1 cellular context compared by ENCODE assay signal in genomic region chr22:39773503-39773902, GRCh38.
TF ChIP-seq lines count a peak whose summit lies in the region.

No MANE protein-coding gene starts in this region.

TF ChIP-seq in GM12878, 131 proteins besides CTCF, POLR2A, EP300 and RAD21 (continued from another document):
- TF ChIP-seq USF1 (IDR thresholded peaks at IDR 0.05; ENCODE audit: borderline replicate concordance, extremely low read length, insufficient read depth, low read depth, low read length) (no peak), TCF3 (IDR thresholded peaks at IDR 0.05; ENCODE audit: borderline replicate concordance, insufficient read depth, low read depth, low read length) (no peak), RB1 (IDR thresholded peaks at IDR 0.05; ENCODE audit: borderline replicate concordance) (no peak), CEBPZ (IDR thresholded peaks at IDR 0.05; ENCODE audit: low read depth, low read length) (no peak), TBL1XR1 (IDR thresholded peaks at IDR 0.05; ENCODE audit: low read depth, low read length) (no peak), EGR1 (IDR thresholded peaks at IDR 0.05; ENCODE audit: borderline replicate concordance in 1 of 2, low read depth in 2 of 2, low read length in 2 of 2) (no peak)
